Comparison of ENCODE assay signal across 2 cellular contexts in genomic region chr6:122042851-122043250, GRCh38.
TF ChIP-seq lines count a peak whose summit lies in the region.

No MANE protein-coding gene starts in this region.

TF ChIP-seq in SK-N-SH treated with all-trans-retinoic acid at 6 μM for 48 hours, 23 proteins besides CTCF, POLR2A, EP300 and RAD21 (continued from another document):
- TF ChIP-seq, protein P1, sequence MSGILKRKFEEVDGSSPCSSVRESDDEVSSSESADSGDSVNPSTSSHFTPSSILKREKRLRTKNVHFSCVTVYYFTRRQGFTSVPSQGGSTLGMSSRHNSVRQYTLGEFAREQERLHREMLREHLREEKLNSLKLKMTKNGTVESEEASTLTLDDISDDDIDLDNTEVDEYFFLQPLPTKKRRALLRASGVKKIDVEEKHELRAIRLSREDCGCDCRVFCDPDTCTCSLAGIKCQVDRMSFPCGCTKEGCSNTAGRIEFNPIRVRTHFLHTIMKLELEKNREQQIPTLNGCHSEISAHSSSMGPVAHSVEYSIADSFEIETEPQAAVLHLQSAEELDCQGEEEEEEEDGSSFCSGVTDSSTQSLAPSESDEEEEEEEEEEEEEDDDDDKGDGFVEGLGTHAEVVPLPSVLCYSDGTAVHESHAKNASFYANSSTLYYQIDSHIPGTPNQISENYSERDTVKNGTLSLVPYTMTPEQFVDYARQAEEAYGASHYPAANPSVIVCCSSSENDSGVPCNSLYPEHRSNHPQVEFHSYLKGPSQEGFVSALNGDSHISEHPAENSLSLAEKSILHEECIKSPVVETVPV (CRISPR knock-in tag; IDR thresholded peaks at IDR 0.05) = no peak
- no peak for TF ChIP-seq ZNF565 (CRISPR knock-in tag; conservative IDR thresholded peaks at IDR 0.05; ENCODE audit: low read depth)
- TF ChIP-seq RARB (CRISPR knock-in tag; IDR thresholded peaks at IDR 0.05) = no peak
- TF ChIP-seq TCF4 (CRISPR knock-in tag; IDR thresholded peaks at IDR 0.05; ENCODE audit: borderline replicate concordance) = no peak
- no peak for TF ChIP-seq ZNF70 (CRISPR knock-in tag; IDR thresholded peaks at IDR 0.05)
- TF ChIP-seq PATZ1 (CRISPR knock-in tag; IDR thresholded peaks at IDR 0.05; ENCODE audit: borderline replicate concordance) = no peak
- TF ChIP-seq PPARA (CRISPR knock-in tag; IDR thresholded peaks at IDR 0.05; ENCODE audit: borderline replicate concordance) = no peak
- TF ChIP-seq CSDC2 (CRISPR knock-in tag; IDR thresholded peaks at IDR 0.05) = no peak
- TF ChIP-seq, protein P2, sequence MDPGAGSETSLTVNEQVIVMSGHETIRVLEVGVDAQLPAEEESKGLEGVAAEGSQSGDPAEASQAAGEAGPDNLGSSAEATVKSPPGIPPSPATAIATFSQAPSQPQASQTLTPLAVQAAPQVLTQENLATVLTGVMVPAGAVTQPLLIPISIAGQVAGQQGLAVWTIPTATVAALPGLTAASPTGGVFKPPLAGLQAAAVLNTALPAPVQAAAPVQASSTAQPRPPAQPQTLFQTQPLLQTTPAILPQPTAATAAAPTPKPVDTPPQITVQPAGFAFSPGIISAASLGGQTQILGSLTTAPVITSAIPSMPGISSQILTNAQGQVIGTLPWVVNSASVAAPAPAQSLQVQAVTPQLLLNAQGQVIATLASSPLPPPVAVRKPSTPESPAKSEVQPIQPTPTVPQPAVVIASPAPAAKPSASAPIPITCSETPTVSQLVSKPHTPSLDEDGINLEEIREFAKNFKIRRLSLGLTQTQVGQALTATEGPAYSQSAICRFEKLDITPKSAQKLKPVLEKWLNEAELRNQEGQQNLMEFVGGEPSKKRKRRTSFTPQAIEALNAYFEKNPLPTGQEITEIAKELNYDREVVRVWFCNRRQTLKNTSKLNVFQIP (CRISPR knock-in tag; IDR thresholded peaks at IDR 0.05; ENCODE audit: borderline replicate concordance, low read depth) = no peak
- TF ChIP-seq, protein P3, sequence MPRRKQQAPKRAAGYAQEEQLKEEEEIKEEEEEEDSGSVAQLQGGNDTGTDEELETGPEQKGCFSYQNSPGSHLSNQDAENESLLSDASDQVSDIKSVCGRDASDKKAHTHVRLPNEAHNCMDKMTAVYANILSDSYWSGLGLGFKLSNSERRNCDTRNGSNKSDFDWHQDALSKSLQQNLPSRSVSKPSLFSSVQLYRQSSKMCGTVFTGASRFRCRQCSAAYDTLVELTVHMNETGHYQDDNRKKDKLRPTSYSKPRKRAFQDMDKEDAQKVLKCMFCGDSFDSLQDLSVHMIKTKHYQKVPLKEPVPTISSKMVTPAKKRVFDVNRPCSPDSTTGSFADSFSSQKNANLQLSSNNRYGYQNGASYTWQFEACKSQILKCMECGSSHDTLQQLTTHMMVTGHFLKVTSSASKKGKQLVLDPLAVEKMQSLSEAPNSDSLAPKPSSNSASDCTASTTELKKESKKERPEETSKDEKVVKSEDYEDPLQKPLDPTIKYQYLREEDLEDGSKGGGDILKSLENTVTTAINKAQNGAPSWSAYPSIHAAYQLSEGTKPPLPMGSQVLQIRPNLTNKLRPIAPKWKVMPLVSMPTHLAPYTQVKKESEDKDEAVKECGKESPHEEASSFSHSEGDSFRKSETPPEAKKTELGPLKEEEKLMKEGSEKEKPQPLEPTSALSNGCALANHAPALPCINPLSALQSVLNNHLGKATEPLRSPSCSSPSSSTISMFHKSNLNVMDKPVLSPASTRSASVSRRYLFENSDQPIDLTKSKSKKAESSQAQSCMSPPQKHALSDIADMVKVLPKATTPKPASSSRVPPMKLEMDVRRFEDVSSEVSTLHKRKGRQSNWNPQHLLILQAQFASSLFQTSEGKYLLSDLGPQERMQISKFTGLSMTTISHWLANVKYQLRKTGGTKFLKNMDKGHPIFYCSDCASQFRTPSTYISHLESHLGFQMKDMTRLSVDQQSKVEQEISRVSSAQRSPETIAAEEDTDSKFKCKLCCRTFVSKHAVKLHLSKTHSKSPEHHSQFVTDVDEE (CRISPR knock-in tag; IDR thresholded peaks at IDR 0.05) = no peak
- TF ChIP-seq GLIS3 (CRISPR knock-in tag; IDR thresholded peaks at IDR 0.05) = no peak
- TF ChIP-seq ARNTL (CRISPR knock-in tag; IDR thresholded peaks at IDR 0.05; ENCODE audit: borderline replicate concordance, low read depth) = no peak
- TF ChIP-seq ISL1 (CRISPR knock-in tag; IDR thresholded peaks at IDR 0.05) = no peak
- TF ChIP-seq ZFP3 (CRISPR knock-in tag; IDR thresholded peaks at IDR 0.05) = no peak
- TF ChIP-seq ZC3H10 (CRISPR knock-in tag; IDR thresholded peaks at IDR 0.05) = no peak
- TF ChIP-seq BACH2 (CRISPR knock-in tag; IDR thresholded peaks at IDR 0.05; ENCODE audit: borderline replicate concordance) = no peak

TF ChIP-seq in WTC11, 78 proteins besides CTCF, POLR2A, EP300 and RAD21 (continued from another document):
- TF ChIP-seq PREB (CRISPR knock-in tag; IDR thresholded peaks at IDR 0.05; ENCODE audit: borderline replicate concordance) (no peak), NR3C1 (CRISPR knock-in tag; conservative IDR thresholded peaks at IDR 0.05; ENCODE audit: low read depth) (no peak), TEAD1 (CRISPR knock-in tag; IDR thresholded peaks at IDR 0.05) (no peak), MXD4 (CRISPR knock-in tag; IDR thresholded peaks at IDR 0.05; ENCODE audit: borderline replicate concordance) (no peak), SOX15 (CRISPR knock-in tag; IDR thresholded peaks at IDR 0.05) (no peak), RORB (CRISPR knock-in tag; IDR thresholded peaks at IDR 0.05) (no peak), ZNF416 (CRISPR knock-in tag; IDR thresholded peaks at IDR 0.05) (no peak), OVOL2 (CRISPR knock-in tag; IDR thresholded peaks at IDR 0.05; ENCODE audit: borderline replicate concordance) (no peak), MYBL2 (CRISPR knock-in tag; IDR thresholded peaks at IDR 0.05) (no peak), FOXJ3 (CRISPR knock-in tag; IDR thresholded peaks at IDR 0.05; ENCODE audit: borderline replicate concordance) (no peak), GABPB1 (CRISPR knock-in tag; IDR thresholded peaks at IDR 0.05) (no peak), ZNF671 (CRISPR knock-in tag; IDR thresholded peaks at IDR 0.05) (no peak), IRF2 (CRISPR knock-in tag; IDR thresholded peaks at IDR 0.05; ENCODE audit: borderline replicate concordance, low read depth) (no peak), CREB1 (CRISPR knock-in tag; IDR thresholded peaks at IDR 0.05) (no peak)
- TF ChIP-seq, protein P4, sequence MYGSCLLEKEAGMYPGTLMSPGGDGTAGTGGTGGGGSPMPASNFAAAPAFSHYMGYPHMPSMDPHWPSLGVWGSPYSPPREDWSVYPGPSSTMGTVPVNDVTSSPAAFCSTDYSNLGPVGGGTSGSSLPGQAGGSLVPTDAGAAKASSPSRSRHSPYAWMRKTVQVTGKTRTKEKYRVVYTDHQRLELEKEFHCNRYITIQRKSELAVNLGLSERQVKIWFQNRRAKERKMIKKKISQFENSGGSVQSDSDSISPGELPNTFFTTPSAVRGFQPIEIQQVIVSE (CRISPR knock-in tag; IDR thresholded peaks at IDR 0.05; ENCODE audit: borderline replicate concordance) = no peak
- TF ChIP-seq, protein P5, sequence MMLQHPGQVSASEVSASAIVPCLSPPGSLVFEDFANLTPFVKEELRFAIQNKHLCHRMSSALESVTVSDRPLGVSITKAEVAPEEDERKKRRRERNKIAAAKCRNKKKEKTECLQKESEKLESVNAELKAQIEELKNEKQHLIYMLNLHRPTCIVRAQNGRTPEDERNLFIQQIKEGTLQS (CRISPR knock-in tag; conservative IDR thresholded peaks at IDR 0.05) = no peak
- TF ChIP-seq, protein P6, sequence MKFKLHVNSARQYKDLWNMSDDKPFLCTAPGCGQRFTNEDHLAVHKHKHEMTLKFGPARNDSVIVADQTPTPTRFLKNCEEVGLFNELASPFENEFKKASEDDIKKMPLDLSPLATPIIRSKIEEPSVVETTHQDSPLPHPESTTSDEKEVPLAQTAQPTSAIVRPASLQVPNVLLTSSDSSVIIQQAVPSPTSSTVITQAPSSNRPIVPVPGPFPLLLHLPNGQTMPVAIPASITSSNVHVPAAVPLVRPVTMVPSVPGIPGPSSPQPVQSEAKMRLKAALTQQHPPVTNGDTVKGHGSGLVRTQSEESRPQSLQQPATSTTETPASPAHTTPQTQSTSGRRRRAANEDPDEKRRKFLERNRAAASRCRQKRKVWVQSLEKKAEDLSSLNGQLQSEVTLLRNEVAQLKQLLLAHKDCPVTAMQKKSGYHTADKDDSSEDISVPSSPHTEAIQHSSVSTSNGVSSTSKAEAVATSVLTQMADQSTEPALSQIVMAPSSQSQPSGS (CRISPR knock-in tag; IDR thresholded peaks at IDR 0.05; ENCODE audit: borderline replicate concordance, low read depth) = no peak
- TF ChIP-seq, protein P7, sequence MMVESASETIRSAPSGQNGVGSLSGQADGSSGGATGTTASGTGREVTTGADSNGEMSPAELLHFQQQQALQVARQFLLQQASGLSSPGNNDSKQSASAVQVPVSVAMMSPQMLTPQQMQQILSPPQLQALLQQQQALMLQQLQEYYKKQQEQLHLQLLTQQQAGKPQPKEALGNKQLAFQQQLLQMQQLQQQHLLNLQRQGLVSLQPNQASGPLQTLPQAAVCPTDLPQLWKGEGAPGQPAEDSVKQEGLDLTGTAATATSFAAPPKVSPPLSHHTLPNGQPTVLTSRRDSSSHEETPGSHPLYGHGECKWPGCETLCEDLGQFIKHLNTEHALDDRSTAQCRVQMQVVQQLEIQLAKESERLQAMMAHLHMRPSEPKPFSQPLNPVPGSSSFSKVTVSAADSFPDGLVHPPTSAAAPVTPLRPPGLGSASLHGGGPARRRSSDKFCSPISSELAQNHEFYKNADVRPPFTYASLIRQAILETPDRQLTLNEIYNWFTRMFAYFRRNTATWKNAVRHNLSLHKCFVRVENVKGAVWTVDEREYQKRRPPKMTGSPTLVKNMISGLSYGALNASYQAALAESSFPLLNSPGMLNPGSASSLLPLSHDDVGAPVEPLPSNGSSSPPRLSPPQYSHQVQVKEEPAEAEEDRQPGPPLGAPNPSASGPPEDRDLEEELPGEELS (CRISPR knock-in tag; IDR thresholded peaks at IDR 0.05) = no peak
- TF ChIP-seq, protein P8, sequence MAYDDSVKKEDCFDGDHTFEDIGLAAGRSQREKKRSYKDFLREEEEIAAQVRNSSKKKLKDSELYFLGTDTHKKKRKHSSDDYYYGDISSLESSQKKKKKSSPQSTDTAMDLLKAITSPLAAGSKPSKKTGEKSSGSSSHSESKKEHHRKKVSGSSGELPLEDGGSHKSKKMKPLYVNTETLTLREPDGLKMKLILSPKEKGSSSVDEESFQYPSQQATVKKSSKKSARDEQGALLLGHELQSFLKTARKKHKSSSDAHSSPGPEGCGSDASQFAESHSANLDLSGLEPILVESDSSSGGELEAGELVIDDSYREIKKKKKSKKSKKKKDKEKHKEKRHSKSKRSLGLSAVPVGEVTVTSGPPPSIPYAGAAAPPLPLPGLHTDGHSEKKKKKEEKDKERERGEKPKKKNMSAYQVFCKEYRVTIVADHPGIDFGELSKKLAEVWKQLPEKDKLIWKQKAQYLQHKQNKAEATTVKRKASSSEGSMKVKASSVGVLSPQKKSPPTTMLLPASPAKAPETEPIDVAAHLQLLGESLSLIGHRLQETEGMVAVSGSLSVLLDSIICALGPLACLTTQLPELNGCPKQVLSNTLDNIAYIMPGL (CRISPR knock-in tag; IDR thresholded peaks at IDR 0.05) = no peak
